ENCODE assay signal across 9 cellular contexts in the genomic region with DNA sequence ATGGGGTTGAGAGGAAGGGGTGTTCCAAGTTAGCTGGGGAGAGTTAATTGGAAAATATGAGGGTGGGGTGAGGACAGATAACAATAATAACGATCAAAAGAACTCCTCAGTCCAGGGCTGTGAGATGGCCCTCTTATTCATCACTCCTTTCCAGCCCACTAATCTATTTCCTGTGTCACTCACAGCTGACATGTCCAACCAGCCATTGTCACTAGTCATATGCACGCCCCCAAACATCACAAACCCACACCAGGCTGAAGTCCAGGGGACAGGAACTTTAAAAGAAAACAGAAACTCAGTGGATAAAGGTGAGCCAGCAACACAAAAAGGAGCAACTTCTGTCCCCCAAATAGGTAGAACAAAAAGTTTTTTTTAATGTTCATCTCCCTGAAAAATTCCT. TPM values are rescaled to one million over a fixed set of nuclear protein-coding genes. Genes with fewer than 3 reads are reported as not detected.
A peak's percentile ranks its signal among the peaks of the same experiment; 100 is the strongest.
DNase-seq lines count a peak whose midpoint lies in the region; ATAC-seq and TF ChIP-seq lines count a peak whose summit lies in the region.
"Had no signal": no experiment of that assay in that cellular context is flagged by ENCODE, and none has a peak within 500 bp of the region (broad histone marks: within the 10 kb centered on the region; RNA-seq: fewer than 3 reads in every experiment).

No MANE protein-coding gene starts in this region.

- H2BK120ac ChIP-seq in H9 (ENCODE audit: low read depth, low read length, poor library complexity, severe bottlenecking): no peak overlapping the region

- H3K36me3 Mint-ChIP-seq in H9 (ENCODE audit: insufficient read depth in 1 of 3, low read depth in 3 of 3) (no peaks in the 10 kb centered on the region), T-helper 17 cell (ENCODE audit: low read depth) (peaks cover 8% of the 10 kb centered on the region)

- H3K79me2 ChIP-seq in H9 (ENCODE audit: insufficient read depth, low read length): no peaks in the 10 kb centered on the region

- no peaks in the 10 kb centered on the region; a peak in 1 of 5 replicates for H3K9me3 Mint-ChIP-seq in H9

- no peak overlapping the region for H4K5ac ChIP-seq in H9 (ENCODE audit: insufficient read length, low read depth, low read length)

- no peak overlapping the region for H2BK12ac ChIP-seq in H9 (ENCODE audit: insufficient read length, low read depth, low read length)

- no peak for ATAC-seq in T-helper 17 cell
- ATAC-seq in HG03039 (IDR thresholded peaks at IDR 0.05; ENCODE audit: unreplicated experiment): no peak

- DNase-seq in H9: no peak
- DNase-seq in T-helper 17 cell: no peak
- no peak for DNase-seq in fibroblast of the aortic adventitia (ENCODE audit: low read depth)
- no peak for DNase-seq in NCI-H82 treated with DMSO at 0.1 percent for 48 hours (lab: John Stamatoyannopoulos, UW; ENCODE audit: unreplicated experiment)
- DNase-seq in NCI-H524 (lab: John Stamatoyannopoulos, UW): no peak
- DNase-seq in GF-D8 (lab: John Stamatoyannopoulos, UW): no peak

- H3K4ac ChIP-seq in H9 (ENCODE audit: low read depth, low read length): no peak overlapping the region

- peak overlapping the region; percentile 89 to 96 for H3K4me3 Mint-ChIP-seq in H9
- H3K4me3 Mint-ChIP-seq in T-helper 17 cell: peak overlapping the region; percentile 99

- H3K27me3 Mint-ChIP-seq in H9 (ENCODE audit: low read depth) (peaks cover 3% of the 10 kb centered on the region), T-helper 17 cell (no peaks in the 10 kb centered on the region)

- H3K4me1 ChIP-seq in H9 (ENCODE audit: insufficient read depth, low read length): no peaks in the 10 kb centered on the region

- H3K27ac ChIP-seq in H9 (ENCODE audit: insufficient read length, low read depth, low read length) (no peak overlapping the region), skin epidermis (peak overlapping the region in 19 of 21 experiments; percentile 45 to 91 (median 83))

- H3K23ac ChIP-seq in H9 (ENCODE audit: insufficient read length, low read depth, low read length): no peak overlapping the region

- WGBS in H9 (ENCODE audit: extremely low coverage, insufficient read length, low lambda C conversion rate): no CpG with 5 or more reads among the region's 2 CpGs

- H3K23me2 ChIP-seq in H9 (ENCODE audit: insufficient read length, low read depth, low read length, poor library complexity, severe bottlenecking): peaks cover 8% of the 10 kb centered on the region

- peaks cover 21 to 28% of the 10 kb centered on the region in 2 experiments for H3K4me1 Mint-ChIP-seq in H9
- peaks cover 21% of the 10 kb centered on the region for H3K4me1 Mint-ChIP-seq in T-helper 17 cell

- H3K79me1 ChIP-seq in H9 (ENCODE audit: insufficient read depth, low read depth, low read length, poor library complexity, severe bottlenecking): no peaks in the 10 kb centered on the region

- no peak overlapping the region for H3T11ph ChIP-seq in H9 (ENCODE audit: low read length)

- no peak for TF ChIP-seq CTCF in H9 (conservative IDR thresholded peaks at IDR 0.05)
- TF ChIP-seq CTCF in fibroblast of the aortic adventitia (IDR thresholded peaks at IDR 0.05; ENCODE audit: insufficient read depth, low read length): no peak

- H3K56ac ChIP-seq in H9 (ENCODE audit: insufficient read length, low read depth, low read length): no peak overlapping the region

- no peak overlapping the region for H3K9ac ChIP-seq in H9 (ENCODE audit: extremely low read depth, insufficient read length, low read length)

- H3K14ac ChIP-seq in H9 (ENCODE audit: insufficient read depth, low read length): no peak overlapping the region

- H3K9me3 ChIP-seq in H9 (ENCODE audit: control insufficient read depth, low read depth, low read length) (no peaks in the 10 kb centered on the region), T-helper 17 cell (ENCODE audit: control insufficient read depth, low read length, poor library complexity, severe bottlenecking) (no peaks in the 10 kb centered on the region)

- H4K91ac ChIP-seq in H9 (ENCODE audit: insufficient read length, low read depth, low read length): no peak overlapping the region

- no peak overlapping the region for H2AK5ac ChIP-seq in H9 (ENCODE audit: insufficient read length, low read length)

- peak overlapping the region; percentile 97 for H3K4me3 ChIP-seq in fibroblast of the aortic adventitia (ENCODE audit: low read depth, low read length)
- H3K4me3 ChIP-seq in skin epidermis: peak overlapping the region; percentile 44 to 86 (median 69)

- no peak overlapping the region for H3K18ac ChIP-seq in H9 (ENCODE audit: insufficient read length, low read depth, low read length)

- H4K20me1 ChIP-seq in H9 (ENCODE audit: control insufficient read depth, insufficient read depth, insufficient read length): peaks cover 2% of the 10 kb centered on the region

- H3K27ac Mint-ChIP-seq in H9 (no peak overlapping the region), T-helper 17 cell (peak overlapping the region; percentile 91)

- H4K8ac ChIP-seq in H9 (replicated peaks; ENCODE audit: insufficient read length, low read depth, low read length): no peak overlapping the region

- peak overlapping the region; percentile 80 for H3K4me2 ChIP-seq in H9 (ENCODE audit: insufficient read depth, insufficient read length, low read length)

- no peaks in the 10 kb centered on the region for H3K27me3 ChIP-seq in H9 (ENCODE audit: insufficient read depth, low read length)

- no peak overlapping the region for H2AFZ ChIP-seq in H9 (ENCODE audit: low read length)

- H2BK15ac ChIP-seq in H9 (ENCODE audit: low read depth, low read length): no peak overlapping the region

- no peak overlapping the region for H2BK20ac ChIP-seq in H9 (ENCODE audit: low read depth, low read length, poor library complexity, severe bottlenecking)

- no peak overlapping the region for H2BK5ac ChIP-seq in H9 (ENCODE audit: insufficient read length, low read length)

RNA-seq across cellular contexts. Expression of a gene that starts 0.9 kb away (rescaled TPM):
- total RNA-seq in H9 (2021) (21.5 and 22.3 TPM in 2 replicates), T-helper 17 cell (100 to 1,000 TPM; 108 to 134 TPM), fibroblast of the aortic adventitia (ENCODE audit: low replicate concordance) (96.2 and 234 TPM in 2 replicates)

RNA-seq across cellular contexts. Expression of a gene that starts 25.4 kb away (rescaled TPM):
- not detected in 2 replicates for total RNA-seq in H9 (2021)
- not detected for total RNA-seq in T-helper 17 cell
- not detected in 2 replicates for total RNA-seq in fibroblast of the aortic adventitia (ENCODE audit: low replicate concordance)
- total RNA-seq: lung had no signal

RNA-seq across cellular contexts. Expression of a gene that starts 50.5 kb away (rescaled TPM):
- 379 and 389 TPM in 2 replicates for total RNA-seq in H9 (2021)
- 100 to 1,000 TPM; 211 to 232 TPM for total RNA-seq in T-helper 17 cell
- 45.2 and 147 TPM in 2 replicates for total RNA-seq in fibroblast of the aortic adventitia (ENCODE audit: low replicate concordance)
